In genomic region chr19:11587973-11588631, GRCh38 we compare ENCODE assay signal across 10 cellular contexts. TPM values are rescaled to one million over a fixed set of nuclear protein-coding genes. Genes with fewer than 3 reads are reported as not detected.
DNase-seq lines count a peak whose midpoint lies in the region; ATAC-seq and TF ChIP-seq lines count a peak whose summit lies in the region.
"Had no signal": no experiment of that assay in that cellular context is flagged by ENCODE, and none has a peak within 500 bp of the region (broad histone marks: within the 10 kb centered on the region; RNA-seq: fewer than 3 reads in every experiment).

No MANE protein-coding gene starts in this region.

- peak overlapping the region; percentile 44 for H3K27ac ChIP-seq in RWPE1
- H3K27ac ChIP-seq in upper lobe of left lung: peak overlapping the region in 1 of 4 donors; percentile 1
- H3K27ac ChIP-seq: BLaER1 had no signal

- TF ChIP-seq CTCF in RWPE1 (conservative IDR thresholded peaks at IDR 0.05; ENCODE audit: low read depth) (peak; percentile 32), upper lobe of left lung (IDR thresholded peaks at IDR 0.05) (peak in 1 of 6 experiments; percentile 7)

- intact Hi-C loops in Right ventricle myocardium superior (cut with DNase I): loop anchor here (10.0 kb wide), 1 partner anchor 293 kb away; the partner anchor contains the start of gene TSPAN16
- intact Hi-C loops in Right ventricle myocardium inferior (cut with DNase I): loop anchor here (2.0 to 5.0 kb wide), 3 partner anchors 29 to 296 kb away; partner anchors contain the start of gene ELOF1
- intact Hi-C loops in left colon (cut with DNase I, micrococcal nuclease): loop anchor here in 1 of 2 donors (10.0 kb wide), 1 partner anchor 93 kb away; no protein-coding TSS in a partner anchor

- DNase-seq in Right ventricle myocardium superior (no peak), Right ventricle myocardium inferior (ENCODE audit: missing footprints) (no peak), RWPE1 (ENCODE audit: low spot score) (no peak), left colon (no peak), upper lobe of left lung (no peak), NCI-H1105 (lab: John Stamatoyannopoulos, UW) (no peak), NCI-H1694 treated with DMSO at 0.1 percent for 48 hours (lab: John Stamatoyannopoulos, UW) (no peak)
- no peak for DNase-seq in stimulated activated CD4-positive, alpha-beta T cell treated with anti-CD3 and anti-CD28 coated beads, Interleukin-2, amount 100 ng/mL, for 24 hours

- no peak for TF ChIP-seq EP300 in upper lobe of left lung (IDR thresholded peaks at IDR 0.05)

- H3K27me3 ChIP-seq in upper lobe of left lung: no peaks in the 10 kb centered on the region
- H3K27me3 ChIP-seq: BLaER1 had no signal

- POLR2A ChIA-PET in RWPE1 (lab: Yijun Ruan, JAX; ENCODE audit: low non-redundant PET): no interaction called here

- H3K9me3 ChIP-seq in upper lobe of left lung: no peaks in the 10 kb centered on the region
- H3K9me3 ChIP-seq: BLaER1 had no signal

- no peak for TF ChIP-seq POLR2A in upper lobe of left lung (IDR thresholded peaks at IDR 0.05)

- no peak overlapping the region for H3K4me3 ChIP-seq in upper lobe of left lung
- H3K4me3 ChIP-seq: BLaER1 had no signal

- H3K36me3 ChIP-seq in upper lobe of left lung: no peaks in the 10 kb centered on the region
- H3K36me3 ChIP-seq: BLaER1 had no signal

- 61 to 73% methylated on average over 8 to 13 of the region's 13 CpGs for WGBS in upper lobe of left lung, 2 donors

- peaks cover 0 to 5% (median 4%) of the 10 kb centered on the region in 4 donors for H3K4me1 ChIP-seq in upper lobe of left lung

- ATAC-seq in Right ventricle myocardium superior (ENCODE audit: poor library complexity): peak; percentile 8
- no peak for ATAC-seq in Right ventricle myocardium inferior
- peak; percentile 58 for ATAC-seq in left colon
- peak; percentile 14 to 16 for ATAC-seq in upper lobe of left lung (ENCODE audit: low FRiP score in 2 of 2)

- CTCF ChIA-PET in RWPE1 (lab: Yijun Ruan, JAX): interaction anchor here (0.5 to 1.2 kb wide), 7 partner anchors 8 to 71 kb away, joined by 3 to 5 read pairs (median 3); partner anchors contain the start of gene ELOF1

RNA-seq across cellular contexts. Expression of gene ZNF627, which starts 9.2 kb away (rescaled TPM):
- 4.2 TPM for total RNA-seq in Right ventricle myocardium superior
- total RNA-seq in Right ventricle myocardium inferior: 4.9 TPM
- total RNA-seq in left colon: 1 to 10 TPM; 8.5 to 9.2 TPM
- total RNA-seq in upper lobe of left lung: 10 to 100 TPM in 3 of 6 donors, 1 to 10 TPM in 3; 3.9 to 14.8 (median 10.2) TPM

RNA-seq across cellular contexts. Expression of gene ACP5, which starts 10.7 kb away (rescaled TPM):
- total RNA-seq in Right ventricle myocardium superior: 2.3 TPM
- 2.3 TPM for total RNA-seq in Right ventricle myocardium inferior
- 10 to 100 TPM; 22.6 to 26.8 TPM for total RNA-seq in left colon
- 100 to 1,000 TPM; 169 to 650 (median 349) TPM for total RNA-seq in upper lobe of left lung

RNA-seq across cellular contexts. Expression of gene ELOF1, which starts 29.1 kb away (rescaled TPM):
- total RNA-seq in Right ventricle myocardium superior (32.7 TPM), Right ventricle myocardium inferior (33.5 TPM), left colon (10 to 100 TPM; 34.6 to 39.0 TPM), upper lobe of left lung (10 to 100 TPM; 21.0 to 58.3 (median 42.9) TPM)

RNA-seq across cellular contexts. Expression of gene CNN1, which starts 49.5 kb away (rescaled TPM):
- total RNA-seq in Right ventricle myocardium superior (59.5 TPM), Right ventricle myocardium inferior (174 TPM), left colon (100 to 1,000 TPM in 1 of 2 donors, 1 to 10 TPM in 1; 6.9 to 254 TPM), upper lobe of left lung (10 to 100 TPM in 5 of 6 donors, 1 to 10 TPM in 1; 3.1 to 47.9 (median 20.7) TPM)
- total RNA-seq: activated CD4-positive, alpha-beta memory T cell treated with anti-CD3 and anti-CD28 coated beads, Interleukin-2, amount 10 ng/mL, durations not matched to agents 7 days and 5 days had no signal

RNA-seq across cellular contexts. Expression of gene ECSIT, which starts 59.2 kb away (rescaled TPM):
- total RNA-seq in Right ventricle myocardium superior (178 TPM), Right ventricle myocardium inferior (172 TPM), left colon (10 to 100 TPM; 52.8 to 64.5 TPM), upper lobe of left lung (10 to 100 TPM; 32.1 to 77.5 (median 48.6) TPM)

Comparison
In these comparisons a context has a peak if more than half of its experiments do, and no peak if none do; other contexts are left out.
1. RNA of gene ACP5, which starts 10.7 kb away (total RNA-seq): 169 to 650 TPM in upper lobe of left lung; 22.6 to 26.8 TPM in left colon, 2.3 TPM in Right ventricle myocardium inferior (single experiment) and 2.3 TPM in Right ventricle myocardium superior (single experiment); every median in the first group is over 4 times any median in the second.